Comparison of ENCODE assay signal across 9 cellular contexts in the genomic region with DNA sequence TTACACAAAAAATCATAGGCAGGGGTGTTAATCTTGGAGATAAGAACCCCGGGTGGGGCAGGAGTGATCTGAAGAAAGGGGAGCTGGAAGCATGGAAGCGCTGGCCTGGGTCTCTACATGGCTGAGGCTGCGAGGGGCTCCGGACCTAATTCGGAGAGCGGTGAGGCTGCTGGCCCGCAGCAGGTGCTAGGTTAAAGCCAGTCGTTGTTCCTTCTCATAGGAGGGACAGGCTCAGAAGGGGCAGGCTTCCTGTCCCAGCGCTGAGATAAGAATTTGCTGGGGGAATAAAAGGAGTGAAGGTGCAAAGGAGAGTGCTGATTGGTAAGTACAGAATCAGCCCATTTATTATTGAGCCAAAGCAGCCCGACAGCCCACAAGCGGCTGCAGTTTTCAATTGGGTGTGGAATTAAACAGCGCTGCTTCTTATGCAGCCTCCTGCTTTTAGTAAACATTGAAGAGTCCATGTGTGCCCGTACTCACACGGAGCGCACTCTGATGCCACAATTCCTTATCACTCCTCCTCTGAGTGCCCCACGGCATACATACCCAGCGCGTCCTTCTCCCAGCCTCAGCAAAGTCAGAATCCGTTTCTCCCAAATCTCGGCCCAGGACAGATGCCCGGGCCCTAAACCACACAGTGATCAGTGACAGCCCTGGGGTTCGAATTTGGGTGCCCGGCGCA.
DNase-seq lines count a peak whose midpoint lies in the region; ATAC-seq and TF ChIP-seq lines count a peak whose summit lies in the region.
"Had no signal": no experiment of that assay in that cellular context is flagged by ENCODE, and none has a peak within 500 bp of the region (broad histone marks: within the 10 kb centered on the region; RNA-seq: fewer than 3 reads in every experiment).

No MANE protein-coding gene starts in this region.

- DNase-seq in DND-41 (no peak), fibroblast of peridontal ligament (ENCODE audit: extremely low read depth) (peak; percentile 9), posterior cingulate gyrus (peak in 7 of 10 donors; percentile 2 to 30 (median 5)), GM10266 (ENCODE audit: extremely low spot score) (no peak), foreskin fibroblast (no peak), NCI-H2171 (lab: John Stamatoyannopoulos, UW) (no peak), NCI-H226 (no peak)
- DNase-seq: NCI-H1417 treated with DMSO at 0.1 percent for 48 hours had no signal

- H4K20me1 ChIP-seq in DND-41 (ENCODE audit: insufficient read depth, low read length) (no peaks in the 10 kb centered on the region; the same call in 1 of the 2 replicates), Loucy (ENCODE audit: insufficient read depth, low read length, poor library complexity, severe bottlenecking) (no peaks in the 10 kb centered on the region)

- H3K4me3 ChIP-seq in DND-41 (ENCODE audit: low read depth in 1 of 2, low read length in 2 of 2) = no peak overlapping the region
- H3K4me3 ChIP-seq in Loucy (ENCODE audit: low read length, poor library complexity, severe bottlenecking) = peak overlapping the region; percentile 21
- no peak overlapping the region for H3K4me3 ChIP-seq in foreskin fibroblast (ENCODE audit: low read depth in 1 of 2, low read length in 2 of 2)

- no peaks in the 10 kb centered on the region for H3K79me2 ChIP-seq in DND-41 (ENCODE audit: insufficient read depth, low read length)
- no peaks in the 10 kb centered on the region for H3K79me2 ChIP-seq in Loucy (ENCODE audit: insufficient read depth, low read length)

- ATAC-seq in DND-41 (ENCODE audit: insufficient read depth, low read depth) = 0 out of 3 replicates have a peak, but pooled peaks have one; percentile 27

- H3K9me2 ChIP-seq in Loucy (replicated peaks; ENCODE audit: low read depth, low read length) = no peaks in the 10 kb centered on the region

- H3K4me1 ChIP-seq in DND-41 (ENCODE audit: insufficient read depth, low read length) (peaks cover 34% of the 10 kb centered on the region), Loucy (ENCODE audit: insufficient read depth, low read length, poor library complexity, severe bottlenecking) (peaks cover 60% of the 10 kb centered on the region)

- no peaks in the 10 kb centered on the region for H3K36me3 ChIP-seq in DND-41 (ENCODE audit: insufficient read depth, low read length)
- no peaks in the 10 kb centered on the region for H3K36me3 ChIP-seq in Loucy (ENCODE audit: insufficient read depth, low read length)

- no peak overlapping the region; the same call in 1 of the 2 replicates for H3K4me2 ChIP-seq in DND-41 (ENCODE audit: insufficient read depth, low read length)
- peak overlapping the region; percentile 43 for H3K4me2 ChIP-seq in Loucy (ENCODE audit: low read depth, low read length, poor library complexity, severe bottlenecking)

- no peak overlapping the region for H2AFZ ChIP-seq in DND-41 (ENCODE audit: low read depth, low read length)
- H2AFZ ChIP-seq in Loucy (ENCODE audit: low read length) = no peak overlapping the region

- H3K27ac ChIP-seq in DND-41 (ENCODE audit: low read length) = peak overlapping the region; percentile 80

- TF ChIP-seq CTCF in DND-41 (IDR thresholded peaks at IDR 0.05; ENCODE audit: borderline replicate concordance, extremely low read depth, low read length, poor library complexity, severe bottlenecking) (no peak), Loucy (conservative IDR thresholded peaks at IDR 0.05; ENCODE audit: low read length) (no peak), GM10266 (IDR thresholded peaks at IDR 0.05; ENCODE audit: control insufficient read depth, insufficient read depth, low read depth, missing control alignments) (no peak), foreskin fibroblast (IDR thresholded peaks at IDR 0.05; ENCODE audit: low read depth, low read length) (no peak)

- intact Hi-C loops in posterior cingulate gyrus (cut with DNase I) = no loop called here

- H3K9me3 ChIP-seq in DND-41 (ENCODE audit: insufficient read depth, low read length, severe bottlenecking) = no peaks in the 10 kb centered on the region
- no peaks in the 10 kb centered on the region for H3K9me3 ChIP-seq in Loucy (ENCODE audit: insufficient read depth, low read depth, low read length)

- peak overlapping the region; percentile 43 for H3K9ac ChIP-seq in DND-41 (ENCODE audit: low read depth, low read length)
- H3K9ac ChIP-seq in Loucy (ENCODE audit: low read depth, low read length, poor library complexity, severe bottlenecking) = peak overlapping the region; percentile 61

- H3K27me3 ChIP-seq in DND-41 (ENCODE audit: insufficient read depth, low read length, poor library complexity) (no peaks in the 10 kb centered on the region), Loucy (ENCODE audit: insufficient read depth, low read length, poor library complexity, severe bottlenecking) (no peaks in the 10 kb centered on the region)

- H3F3A ChIP-seq in Loucy (ENCODE audit: low read depth) = peaks cover 6% of the 10 kb centered on the region; the same call in 1 of the 2 replicates

Comparison
In these comparisons a context has a peak if more than half of its experiments do, and no peak if none do; other contexts are left out.
1. DNase-seq: peak in fibroblast of peridontal ligament (single experiment) and posterior cingulate gyrus (7 of 10); none in DND-41 (single experiment), GM10266 (single experiment), foreskin fibroblast (0 of 2), NCI-H2171 (single experiment) and NCI-H226 (single experiment).